Comparison of ENCODE assay signal across 11 cellular contexts in genomic region chr10:97673736-97674525, GRCh38. TPM values are rescaled to one million over a fixed set of nuclear protein-coding genes. Genes with fewer than 3 reads are reported as not detected.
DNase-seq lines count a peak whose midpoint lies in the region; ATAC-seq, FAIRE-seq and TF ChIP-seq lines count a peak whose summit lies in the region.
"Had no signal": no experiment of that assay in that cellular context is flagged by ENCODE, and none has a peak within 500 bp of the region (broad histone marks: within the 10 kb centered on the region; RNA-seq: fewer than 3 reads in every experiment).

No MANE protein-coding gene starts in this region.

- H3K9me3 ChIP-seq in breast epithelium (no peaks in the 10 kb centered on the region), gastrocnemius medialis (no peaks in the 10 kb centered on the region), kidney (ENCODE audit: control insufficient read depth in 1 of 2, low read length in 2 of 2) (no peaks in the 10 kb centered on the region)

- H3K9ac ChIP-seq in kidney (ENCODE audit: low read length in 2 of 2) = no peak overlapping the region

- peaks cover 100% of the 10 kb centered on the region for H3K36me3 Mint-ChIP-seq in MCF 10A (ENCODE audit: insufficient read depth, unreplicated experiment)

- no peak for FAIRE-seq in kidney (lab: Jason Lieb, UNC)

- H3K4me1 Mint-ChIP-seq in MCF 10A (ENCODE audit: insufficient read depth, unreplicated experiment) = peaks cover 8% of the 10 kb centered on the region

- no peak overlapping the region for H3K4me3 ChIP-seq in breast epithelium
- no peak overlapping the region for H3K4me3 ChIP-seq in gastrocnemius medialis
- H3K4me3 ChIP-seq in kidney (ENCODE audit: low read length in 2 of 2) = no peak overlapping the region
- H3K4me3 ChIP-seq: lung had no signal

- no TSS peak for BruUV-seq in MCF 10A (replicated peaks; lab: Mats Ljungman, UMichigan)

- CTCF ChIA-PET in MCF 10A (lab: Yijun Ruan, JAX) = interaction anchor here (0.6 to 8.1 kb wide), 7 partner anchors 8 to 171 kb away, joined by 3 to 49 read pairs (median 4); partner anchors contain the start of gene MARVELD1

- H3K27me3 ChIP-seq in breast epithelium (no peaks in the 10 kb centered on the region), gastrocnemius medialis (no peaks in the 10 kb centered on the region)

- H3K4me1 ChIP-seq in breast epithelium (no peaks in the 10 kb centered on the region), gastrocnemius medialis (no peaks in the 10 kb centered on the region), kidney (ENCODE audit: control insufficient read depth in 1 of 2, insufficient read depth in 1 of 2, low read depth in 1 of 2, low read length in 2 of 2) (no peaks in the 10 kb centered on the region)

- H3K4me3 Mint-ChIP-seq in MCF 10A (ENCODE audit: unreplicated experiment) = no peak overlapping the region
- H3K4me3 Mint-ChIP-seq: T-helper 1 cell treated with Interleukin-12 subunit alpha and Interleukin-12 subunit beta and Interleukin-4 antibody, amounts not matched to agents 30 μg/mL and 1 μg/mL, for 36 hours had no signal

- intact Hi-C loops in MCF 10A (cut with micrococcal nuclease) (no loop called here), breast epithelium (cut with DNase I; ENCODE audit: low total_unique reads) (no loop called here), gastrocnemius medialis (cut with DNase I; ENCODE audit: low total_unique reads) (no loop called here), kidney (cut with DNase I) (no loop called here)

- H3K27me3 Mint-ChIP-seq in MCF 10A (ENCODE audit: insufficient read depth, unreplicated experiment) = no peaks in the 10 kb centered on the region

- peak; percentile 75 for DNase-seq in MCF 10A (ENCODE audit: unreplicated experiment)
- no peak for DNase-seq in breast epithelium (ENCODE audit: low spot score in 2 of 2)
- peak; percentile 69 for DNase-seq in RPMI7951 (ENCODE audit: low read depth)
- DNase-seq in stromal cell of bone marrow (ENCODE audit: low read depth) = peak; percentile 45
- DNase-seq in gastrocnemius medialis = no peak
- DNase-seq in kidney = no peak
- DNase-seq: KG1 had no signal

- no peak overlapping the region for H3K27ac Mint-ChIP-seq in MCF 10A (ENCODE audit: low read depth, unreplicated experiment)
- H3K27ac Mint-ChIP-seq: T-helper 1 cell treated with Interleukin-12 subunit alpha and Interleukin-12 subunit beta and Interleukin-4 antibody, amounts not matched to agents 30 μg/mL and 1 μg/mL, for 36 hours had no signal

- POLR2A ChIA-PET in MCF 10A (lab: Yijun Ruan, JAX) = interaction anchor here (0.9 to 24.4 kb wide), 10 partner anchors 10 to 62 kb away, joined by 3 to 915 read pairs (median 12); partner anchors contain the start of genes AVPI1, MARVELD1, PI4K2A and ZFYVE27

- in situ Hi-C loops in gastrocnemius medialis (cut with MboI; ENCODE audit: low sequenced_read_pairs in 4 of 4) = loop anchor here in 2 of 4 donors (10.0 kb wide), 1 partner anchor 61 kb away; the partner anchor contains the start of gene ZFYVE27 (in 2 of the 2)

- no peak for TF ChIP-seq POLR2A in breast epithelium (IDR thresholded peaks at IDR 0.05)
- TF ChIP-seq POLR2A in gastrocnemius medialis (IDR thresholded peaks at IDR 0.05) = no peak

- peaks cover 6% of the 10 kb centered on the region for H3K36me3 ChIP-seq in breast epithelium
- peaks cover 0 to 37% of the 10 kb centered on the region in 2 donors for H3K36me3 ChIP-seq in gastrocnemius medialis
- H3K36me3 ChIP-seq in kidney (ENCODE audit: control insufficient read depth in 1 of 2, insufficient read depth in 2 of 2, low read length in 2 of 2) = peaks cover 23 to 26% of the 10 kb centered on the region in 2 donors

- H3K27ac ChIP-seq in breast epithelium (peak overlapping the region in 1 of 2 donors; percentile 12), gastrocnemius medialis (no peak overlapping the region), kidney (ENCODE audit: low read depth in 2 of 2, low read length in 2 of 2) (no peak overlapping the region)

- no peaks in the 10 kb centered on the region for H3K9me3 Mint-ChIP-seq in MCF 10A (ENCODE audit: unreplicated experiment)
- H3K9me3 Mint-ChIP-seq: T-helper 1 cell treated with Interleukin-12 subunit alpha and Interleukin-12 subunit beta and Interleukin-4 antibody, amounts not matched to agents 30 μg/mL and 1 μg/mL, for 36 hours had no signal

- ATAC-seq in esophagus mucosa (peak; percentile 33), GM19351 (IDR thresholded peaks at IDR 0.05; ENCODE audit: unreplicated experiment) (no peak), gastrocnemius medialis (no peak)

- TF ChIP-seq CTCF in MCF 10A (IDR thresholded peaks at IDR 0.05; ENCODE audit: unreplicated experiment) (no peak), breast epithelium (IDR thresholded peaks at IDR 0.05) (no peak), gastrocnemius medialis (IDR thresholded peaks at IDR 0.05 in 4 of 5, conservative IDR thresholded peaks at IDR 0.05 in 1 of 5) (no peak), kidney (IDR thresholded peaks at IDR 0.05; ENCODE audit: borderline replicate concordance, extremely low read depth, insufficient read depth) (no peak)

RNA-seq across cellular contexts. Expression of gene AVPI1, which starts 13.1 kb away (rescaled TPM):
- total RNA-seq in MCF 10A (2022) = 276 and 305 TPM in 2 replicates
- total RNA-seq in breast epithelium = 10 to 100 TPM; 23.9 to 42.4 (median 39.0) TPM
- total RNA-seq in RPMI7951 (2014; rRNA removed; shearing (Covaris generic)) = 7.6 and 13.2 TPM in 2 replicates
- total RNA-seq in esophagus mucosa = 6.8 TPM
- total RNA-seq in gastrocnemius medialis = 10 to 100 TPM in 1 of 4 donors, 1 to 10 TPM in 3; 1.4 to 14.1 (median 3.0) TPM
- total RNA-seq in kidney = 10.7 TPM
- polyA plus RNA-seq in kidney (ENCODE audit: insufficient read depth, low read depth, low replicate concordance) = 15.5 TPM

RNA-seq across cellular contexts. Expression of gene PI4K2A, which starts 33.5 kb away (rescaled TPM):
- total RNA-seq in MCF 10A (2022) (23.5 and 26.6 TPM in 2 replicates), breast epithelium (10 to 100 TPM; 18.0 to 24.8 (median 21.5) TPM), esophagus mucosa (13.0 TPM), gastrocnemius medialis (10 to 100 TPM; 16.1 to 18.5 (median 17.9) TPM), kidney (14.2 TPM)
- 10.4 and 10.6 TPM in 2 replicates for total RNA-seq in RPMI7951 (2014; rRNA removed; shearing (Covaris generic))
- 17.3 TPM for polyA plus RNA-seq in kidney (ENCODE audit: insufficient read depth, low read depth, low replicate concordance)

RNA-seq across cellular contexts. Expression of gene MARVELD1, which starts 39.6 kb away (rescaled TPM):
- total RNA-seq in MCF 10A (2022) (51.0 and 54.9 TPM in 2 replicates), breast epithelium (10 to 100 TPM; 13.4 to 19.8 (median 16.2) TPM), esophagus mucosa (12.1 TPM), gastrocnemius medialis (1 to 10 TPM; 3.2 to 5.1 (median 3.9) TPM), kidney (43.2 TPM)
- total RNA-seq in RPMI7951 (2014; rRNA removed; shearing (Covaris generic)) = 29.0 and 41.7 TPM in 2 replicates
- polyA plus RNA-seq in kidney (ENCODE audit: insufficient read depth, low read depth, low replicate concordance) = 8.3 TPM

RNA-seq across cellular contexts. Expression of gene MORN4, which starts 40.6 kb away (rescaled TPM):
- total RNA-seq in MCF 10A (2022) (14.2 and 14.5 TPM in 2 replicates), breast epithelium (1 to 10 TPM; 3.5 to 9.4 (median 6.9) TPM), esophagus mucosa (1.9 TPM), gastrocnemius medialis (1 to 10 TPM in 3 of 4 donors, under 1 TPM in 1; 0.51 to 8.7 (median 2.1) TPM), kidney (9.1 TPM)
- 2.2 and 3.7 TPM in 2 replicates for total RNA-seq in RPMI7951 (2014; rRNA removed; shearing (Covaris generic))
- 21.2 TPM for polyA plus RNA-seq in kidney (ENCODE audit: insufficient read depth, low read depth, low replicate concordance)

Comparison
In these comparisons a context has a peak if more than half of its experiments do, and no peak if none do; other contexts are left out.
1. DNase-seq: peak in MCF 10A (single experiment), RPMI7951 (single experiment) and stromal cell of bone marrow (single experiment); none in breast epithelium (0 of 2), gastrocnemius medialis (0 of 2) and kidney (single experiment).